ENCODE assay signal across 8 cellular contexts in the genomic region with DNA sequence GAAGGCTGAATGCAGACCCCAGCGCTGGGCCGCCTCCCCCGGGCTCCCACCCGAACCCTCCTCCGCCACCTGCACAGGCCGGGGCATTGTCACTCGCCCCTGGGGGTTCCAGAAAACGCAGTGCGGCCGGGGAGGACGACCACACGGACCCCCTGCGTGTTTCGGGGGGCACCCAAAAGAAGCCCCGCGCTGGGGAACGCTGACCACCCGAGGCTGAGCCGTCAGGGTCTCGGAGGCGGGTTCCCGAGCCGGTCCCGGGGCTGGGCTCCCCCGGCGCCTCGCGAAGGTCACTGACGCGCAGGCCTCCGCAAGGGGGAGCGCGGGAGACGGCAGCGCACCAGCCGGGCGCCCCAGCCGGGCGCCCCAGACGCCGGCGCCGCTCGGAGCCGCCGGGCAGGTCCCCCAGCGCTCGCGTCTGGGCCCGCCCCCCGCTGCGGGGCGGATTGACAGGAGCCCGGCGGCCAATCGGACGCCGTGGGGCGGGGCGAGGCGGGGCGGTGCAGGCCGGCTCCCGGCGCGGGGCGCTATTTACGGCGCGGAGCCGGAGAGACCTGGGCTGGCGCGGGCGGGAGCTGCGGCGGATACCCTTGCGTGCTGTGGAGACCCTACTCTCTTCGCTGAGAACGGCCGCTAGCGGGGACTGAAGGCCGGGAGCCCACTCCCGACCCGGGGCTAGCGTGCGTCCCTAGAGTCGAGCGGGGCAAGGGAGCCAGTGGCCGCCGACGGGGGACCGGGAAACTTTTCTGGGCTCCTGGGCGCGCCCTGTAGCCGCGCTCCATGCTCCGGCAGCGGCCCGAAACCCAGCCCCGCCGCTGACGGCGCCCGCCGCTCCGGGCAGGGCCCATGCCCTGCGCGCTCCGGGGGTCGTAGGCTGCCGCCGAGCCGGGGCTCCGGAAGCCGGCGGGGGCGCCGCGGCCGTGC. TPM values are rescaled to one million over a fixed set of nuclear protein-coding genes. Genes with fewer than 3 reads are reported as not detected.
DNase-seq lines count a peak whose midpoint lies in the region; ATAC-seq, FAIRE-seq and TF ChIP-seq lines count a peak whose summit lies in the region.

A gene with protein sequence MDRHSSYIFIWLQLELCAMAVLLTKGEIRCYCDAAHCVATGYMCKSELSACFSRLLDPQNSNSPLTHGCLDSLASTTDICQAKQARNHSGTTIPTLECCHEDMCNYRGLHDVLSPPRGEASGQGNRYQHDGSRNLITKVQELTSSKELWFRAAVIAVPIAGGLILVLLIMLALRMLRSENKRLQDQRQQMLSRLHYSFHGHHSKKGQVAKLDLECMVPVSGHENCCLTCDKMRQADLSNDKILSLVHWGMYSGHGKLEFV (plus strand): TSS at position 554 of the 921 bp plus-strand sequence. CDS start 377 bp downstream, outside the sequence.

- peaks cover 30% of the 10 kb centered on the region for H4K20me1 ChIP-seq in IMR-90 (ENCODE audit: insufficient read depth, low read length)

- peak within 1 kb of the TSS; percentile 63 for H2BK120ac ChIP-seq in IMR-90 (ENCODE audit: low read depth, low read length)

- H3K27me3 Mint-ChIP-seq in natural killer cell treated with Interleukin-12 subunit alpha and Interleukin-12 subunit beta and Interleukin-15 and Interleukin-18, amount 100 ng/mL, for 72 hours = peaks cover 28 to 65% of the 10 kb centered on the region in 2 donors
- peaks cover 43 to 54% of the 10 kb centered on the region in 2 donors for H3K27me3 Mint-ChIP-seq in stimulated activated naive B cell treated with anti-CD40 and anti-IgM and Interleukin-4, amounts not matched to agents 10 μg/mL and 1 μg/mL and 100 μg/mL, for 72 hours

- no peak within 1 kb of the TSS for H4K5ac ChIP-seq in IMR-90 (ENCODE audit: low read depth, low read length)

- BruUV-seq in IMR-90 (replicated peaks; lab: Mats Ljungman, UMichigan) = TSS peak; percentile 35

- intact Hi-C loops in IMR-90 (cut with micrococcal nuclease) = loop anchor here (1.0 to 5.0 kb wide), 5 partner anchors 215 to 627 kb away; no protein-coding TSS in a partner anchor

- peaks cover 34% of the 10 kb centered on the region for H3K27me3 ChIP-seq in IMR-90 (ENCODE audit: control insufficient read depth, insufficient read depth, low read length)

- peak within 1 kb of the TSS; percentile 44 for H3K18ac ChIP-seq in IMR-90 (ENCODE audit: low read depth, low read length)

- H2BK15ac ChIP-seq in IMR-90 (ENCODE audit: low read depth, low read length) = peak within 1 kb of the TSS; percentile 36; the same call in 2 of the 3 replicates

- peak within 1 kb of the TSS; percentile 93 for H3K9ac ChIP-seq in IMR-90 (ENCODE audit: low read depth, low read length)

- peak within 1 kb of the TSS; percentile 51 for H2BK5ac ChIP-seq in IMR-90 (ENCODE audit: low read depth, low read length, poor library complexity, severe bottlenecking)

- no peaks in the 10 kb centered on the region for H3K9me3 ChIP-seq in IMR-90 (ENCODE audit: control insufficient read depth, insufficient read depth, low read length)

- H3K9me1 ChIP-seq in IMR-90 (ENCODE audit: insufficient read depth, low read length) = peaks cover 4% of the 10 kb centered on the region; the same call in 1 of the 2 replicates

- TF ChIP-seq RAD21 in IMR-90 (IDR thresholded peaks at IDR 0.05; ENCODE audit: low read length) = peak; percentile 78

- peak within 1 kb of the TSS; percentile 1 for H4K91ac ChIP-seq in IMR-90 (ENCODE audit: insufficient read depth, low read depth, low read length)

- DNase-seq in DMS53 treated with DMSO at 0.1 percent for 48 hours (lab: John Stamatoyannopoulos, UW; ENCODE audit: unreplicated experiment) = peak; percentile 82
- peak; percentile 89 for DNase-seq in IMR-90
- peak; percentile 74 for DNase-seq in RCC 7860 (ENCODE audit: low spot score)
- peak; percentile 72 to 84 for DNase-seq in activated T-helper 1 cell treated with anti-CD3 and anti-CD28 coated beads, Interleukin-2, amount 50 U/mL, for 16 hours (ENCODE audit: low read depth in 1 of 2, low spot score in 1 of 2)
- DNase-seq in fibroblast of peridontal ligament (ENCODE audit: extremely low read depth) = peak; percentile 82
- DNase-seq in natural killer cell treated with Interleukin-12 subunit alpha and Interleukin-12 subunit beta and Interleukin-15 and Interleukin-18, amount 100 ng/mL, for 72 hours (ENCODE audit: low spot score) = peak; percentile 93
- peak; percentile 88 for DNase-seq in stimulated activated naive B cell treated with anti-CD40 and anti-IgM and Interleukin-4, amounts not matched to agents 10 μg/mL and 1 μg/mL and 100 μg/mL, for 72 hours

- peak within 1 kb of the TSS; percentile 18; the same call in 1 of the 2 replicates for H2AK5ac ChIP-seq in IMR-90 (ENCODE audit: low read depth, low read length)

- peak within 1 kb of the TSS; percentile 91 for H3K4me2 ChIP-seq in IMR-90 (ENCODE audit: low read depth, low read length)

- H3K56ac ChIP-seq in IMR-90 (ENCODE audit: extremely low read depth, insufficient read depth, low read length) = peak within 1 kb of the TSS; percentile 46

- POLR2A ChIA-PET in IMR-90 (lab: Charles Lee; ENCODE audit: unreplicated experiment) = no interaction called here

- H3K4me3 Mint-ChIP-seq in natural killer cell treated with Interleukin-12 subunit alpha and Interleukin-12 subunit beta and Interleukin-15 and Interleukin-18, amount 100 ng/mL, for 72 hours = peak within 1 kb of the TSS; percentile 74
- H3K4me3 Mint-ChIP-seq in stimulated activated naive B cell treated with anti-CD40 and anti-IgM and Interleukin-4, amounts not matched to agents 10 μg/mL and 1 μg/mL and 100 μg/mL, for 72 hours = peak within 1 kb of the TSS; percentile 79

- H3K4me1 Mint-ChIP-seq in natural killer cell treated with Interleukin-12 subunit alpha and Interleukin-12 subunit beta and Interleukin-15 and Interleukin-18, amount 100 ng/mL, for 72 hours (ENCODE audit: low read depth in 2 of 2) = peaks cover 18 to 24% of the 10 kb centered on the region in 2 donors
- peaks cover 13 to 33% of the 10 kb centered on the region in 2 donors for H3K4me1 Mint-ChIP-seq in stimulated activated naive B cell treated with anti-CD40 and anti-IgM and Interleukin-4, amounts not matched to agents 10 μg/mL and 1 μg/mL and 100 μg/mL, for 72 hours

- peak; percentile 83 for TF ChIP-seq CTCF in IMR-90 (conservative IDR thresholded peaks at IDR 0.05; ENCODE audit: low read depth, low read length)

- in situ Hi-C loops in IMR-90 (cut with MboI; ENCODE audit: low sequenced_read_pairs) = loop anchor here (5.0 to 25.0 kb wide), 3 partner anchors 110 to 455 kb away; no protein-coding TSS in a partner anchor

- CTCF ChIA-PET in IMR-90 (lab: Yijun Ruan, JAX) = interaction anchor here (0.6 to 1.1 kb wide), 5 partner anchors 22 to 628 kb away, joined by 3 to 4 read pairs (median 3); no protein-coding TSS in a partner anchor

- H2AK9ac ChIP-seq in IMR-90 (replicated peaks; ENCODE audit: low read depth, low read length, poor library complexity) = peak within 1 kb of the TSS; percentile 81

- peaks cover 6% of the 10 kb centered on the region for H3K4me1 ChIP-seq in IMR-90 (ENCODE audit: control insufficient read depth, insufficient read depth, low read length)

- no peak for FAIRE-seq in RCC 7860 (lab: Jason Lieb, UNC)

- H3K14ac ChIP-seq in IMR-90 (replicated peaks; ENCODE audit: low read depth, low read length) = peak within 1 kb of the TSS; percentile 35

- peak within 1 kb of the TSS in 1 of 2 donors; percentile 8 for H3K27ac Mint-ChIP-seq in natural killer cell treated with Interleukin-12 subunit alpha and Interleukin-12 subunit beta and Interleukin-15 and Interleukin-18, amount 100 ng/mL, for 72 hours
- peak within 1 kb of the TSS; percentile 14 for H3K27ac Mint-ChIP-seq in stimulated activated naive B cell treated with anti-CD40 and anti-IgM and Interleukin-4, amounts not matched to agents 10 μg/mL and 1 μg/mL and 100 μg/mL, for 72 hours

- peak; percentile 99 for ATAC-seq in GM21529 (IDR thresholded peaks at IDR 0.05; ENCODE audit: unreplicated experiment)
- ATAC-seq in IMR-90 (ENCODE audit: low read depth) = peak; percentile 96
- ATAC-seq in natural killer cell treated with Interleukin-12 subunit alpha and Interleukin-12 subunit beta and Interleukin-15 and Interleukin-18, amount 100 ng/mL, for 72 hours = peak; percentile 99 to 100
- peak; percentile 97 to 98 for ATAC-seq in stimulated activated naive B cell treated with anti-CD40 and anti-IgM and Interleukin-4, amounts not matched to agents 10 μg/mL and 1 μg/mL and 100 μg/mL, for 72 hours (replicated peaks)

- H2BK20ac ChIP-seq in IMR-90 (ENCODE audit: low read depth, low read length) = no peak within 1 kb of the TSS

- H3K36me3 ChIP-seq in IMR-90 (ENCODE audit: control insufficient read depth, insufficient read depth, low read length) = peaks cover 6% of the 10 kb centered on the region

- WGBS in IMR-90 (ENCODE audit: extremely low coverage in 2 of 2, insufficient read length in 1 of 2), 2 experiments = 2% methylated on average over 72 of the region's 120 CpGs; no CpG with 5 or more reads in 1 of the 2 experiments

- peak within 1 kb of the TSS; percentile 93 for H3K23ac ChIP-seq in IMR-90 (ENCODE audit: low read depth, low read length)

- H4K8ac ChIP-seq in IMR-90 (ENCODE audit: low read depth in 2 of 2, low read length in 2 of 2) = peak within 1 kb of the TSS in 1 of 2 experiments; percentile 24; a peak in 1 of 4 replicates

- peak; percentile 97 for TF ChIP-seq POLR2A in IMR-90 (IDR thresholded peaks at IDR 0.05; ENCODE audit: low read depth, low read length)

- H3K79me1 ChIP-seq in IMR-90 (ENCODE audit: low read depth in 1 of 2, low read length in 2 of 2) = peaks cover 11 to 38% of the 10 kb centered on the region in 2 experiments

- dilution Hi-C loops in IMR-90 (cut with HindIII; ENCODE audit: low sequenced_read_pairs, unreplicated experiment) = no loop called here

- peak within 1 kb of the TSS; percentile 91 for H2AFZ ChIP-seq in IMR-90 (replicated peaks; ENCODE audit: low read length, poor library complexity)

- H3K4ac ChIP-seq in IMR-90 (ENCODE audit: low read depth, low read length) = peak within 1 kb of the TSS; percentile 54

- peak within 1 kb of the TSS; percentile 89 for H3K4me3 ChIP-seq in IMR-90 (ENCODE audit: insufficient read depth, low read depth, low read length)

- H3K9me3 Mint-ChIP-seq in natural killer cell treated with Interleukin-12 subunit alpha and Interleukin-12 subunit beta and Interleukin-15 and Interleukin-18, amount 100 ng/mL, for 72 hours = no peaks in the 10 kb centered on the region
- no peaks in the 10 kb centered on the region for H3K9me3 Mint-ChIP-seq in stimulated activated naive B cell treated with anti-CD40 and anti-IgM and Interleukin-4, amounts not matched to agents 10 μg/mL and 1 μg/mL and 100 μg/mL, for 72 hours

- no peaks in the 10 kb centered on the region for H3K36me3 Mint-ChIP-seq in natural killer cell treated with Interleukin-12 subunit alpha and Interleukin-12 subunit beta and Interleukin-15 and Interleukin-18, amount 100 ng/mL, for 72 hours
- H3K36me3 Mint-ChIP-seq in stimulated activated naive B cell treated with anti-CD40 and anti-IgM and Interleukin-4, amounts not matched to agents 10 μg/mL and 1 μg/mL and 100 μg/mL, for 72 hours = no peaks in the 10 kb centered on the region

- peak within 1 kb of the TSS; percentile 44 for H3K27ac ChIP-seq in IMR-90 (ENCODE audit: insufficient read depth, low read length)

RNA-seq across cellular contexts. Expression of the gene that starts here (rescaled TPM):
- 19.4 and 20.8 TPM in 2 replicates for total RNA-seq in IMR-90 (2012; rRNA removed)
- polyA plus RNA-seq in IMR-90 (2012; rRNA removed) = 13.4 and 14.4 TPM in 2 replicates
- 8.3 and 14.5 TPM in 2 replicates for polyA plus RNA-seq in IMR-90 (2012; cell fraction: cytosol; rRNA removed)
- 8.6 and 10.7 TPM in 2 replicates for polyA plus RNA-seq in IMR-90 (2012; cell fraction: nucleus; rRNA removed; ENCODE audit: low replicate concordance)
- total RNA-seq in natural killer cell treated with Interleukin-12 subunit alpha and Interleukin-12 subunit beta and Interleukin-15 and Interleukin-18, amount 100 ng/mL, for 72 hours = under 1 TPM in 1 of 2 donors, not detected in 1; 0.14 TPM

Comparison
In these comparisons a context has a peak if more than half of its experiments do, and no peak if none do; other contexts are left out.
1. Peak in every context shown above with its lines: DNase-seq, ATAC-seq, H3K4me3 ChIP-seq and H3K27ac ChIP-seq.
2. RNA of the gene that starts here (total RNA-seq): 19.4 to 20.8 TPM in IMR-90; 0.14 TPM in natural killer cell treated with Interleukin-12 subunit alpha and Interleukin-12 subunit beta and Interleukin-15 and Interleukin-18, amount 100 ng/mL, for 72 hours; every median in the first group is over 10 times any median in the second.
3. Peak in DNase-seq and ATAC-seq in natural killer cell treated with Interleukin-12 subunit alpha and Interleukin-12 subunit beta and Interleukin-15 and Interleukin-18, amount 100 ng/mL, for 72 hours; RNA of the gene not detected or under 1 TPM.